Comparison of ENCODE assay signal across 18 cellular contexts in the genomic region with DNA sequence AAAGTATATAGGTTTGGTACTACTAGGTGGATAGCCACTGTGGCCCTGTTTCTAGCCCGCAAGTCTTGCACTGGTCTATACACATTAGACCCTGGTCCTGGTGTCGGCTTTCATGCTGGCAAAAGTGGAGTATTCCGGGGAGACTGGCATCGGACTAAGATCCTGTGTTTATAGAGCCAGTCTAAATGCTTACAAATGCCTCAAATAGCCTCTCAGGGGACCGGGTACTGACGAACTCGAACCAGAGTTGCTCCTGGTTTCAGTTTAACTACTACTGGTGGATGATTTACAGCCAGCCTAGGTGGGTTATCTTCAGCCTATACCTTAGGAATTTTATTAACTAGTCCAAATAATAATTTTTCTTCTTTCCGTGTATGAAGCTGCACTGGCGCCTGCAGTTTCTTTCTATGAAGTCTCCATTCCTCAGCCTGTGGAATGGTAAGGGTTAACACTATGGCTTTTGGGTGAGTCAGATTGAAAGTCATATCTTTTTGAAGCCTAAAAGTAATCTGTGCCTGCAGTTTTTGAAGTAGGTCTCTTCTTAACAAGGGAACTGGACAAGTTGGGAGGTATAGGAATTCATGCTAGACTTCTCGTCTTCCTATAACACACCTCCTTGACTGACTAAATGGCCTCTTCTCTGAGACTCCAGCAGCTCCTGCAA. TPM values are rescaled to one million over a fixed set of nuclear protein-coding genes. Genes with fewer than 3 reads are reported as not detected.
DNase-seq lines count a peak whose midpoint lies in the region; ATAC-seq and TF ChIP-seq lines count a peak whose summit lies in the region.
"Had no signal": no experiment of that assay in that cellular context is flagged by ENCODE, and none has a peak within 500 bp of the region (broad histone marks: within the 10 kb centered on the region; RNA-seq: fewer than 3 reads in every experiment).

No MANE protein-coding gene starts in this region.

- no peaks in the 10 kb centered on the region for H3K27me3 Mint-ChIP-seq in Calu3 (ENCODE audit: unreplicated experiment)
- H3K27me3 Mint-ChIP-seq in mesothelial cell of epicardium (ENCODE audit: low read depth) = no peaks in the 10 kb centered on the region

- H3K27ac Mint-ChIP-seq in Calu3 (ENCODE audit: unreplicated experiment) (peak overlapping the region; percentile 39), mesothelial cell of epicardium (no peak overlapping the region)

- no peaks in the 10 kb centered on the region for H3K9me3 Mint-ChIP-seq in Calu3 (ENCODE audit: low read depth, unreplicated experiment)
- H3K9me3 Mint-ChIP-seq in mesothelial cell of epicardium = peaks cover 76% of the 10 kb centered on the region

- no TSS peak for BruUV-seq in Calu3 (replicated peaks; lab: Mats Ljungman, UMichigan)

- H3K36me3 Mint-ChIP-seq in Calu3 (ENCODE audit: insufficient read depth, unreplicated experiment) (peaks cover 15% of the 10 kb centered on the region), mesothelial cell of epicardium (peaks cover 2% of the 10 kb centered on the region)
- H3K36me3 Mint-ChIP-seq: CD14-positive monocyte had no signal

- no peak for ATAC-seq in GM21723 (IDR thresholded peaks at IDR 0.05; ENCODE audit: unreplicated experiment)
- ATAC-seq: HepG2, Right ventricle myocardium inferior had no signal

- intact Hi-C loops in Calu3 (cut with micrococcal nuclease; ENCODE audit: unreplicated experiment) = loop anchor here (10.0 kb wide), 1 partner anchor 165 kb away; no protein-coding TSS in a partner anchor

- H3K4me3 Mint-ChIP-seq in Calu3 (ENCODE audit: low read depth, unreplicated experiment) (peak overlapping the region; percentile 35), mesothelial cell of epicardium (no peak overlapping the region)
- H3K4me3 Mint-ChIP-seq: CD14-positive monocyte had no signal

- peak; percentile 7 for DNase-seq in Calu3
- peak; percentile 19 for DNase-seq in MV-4-11 (lab: John Stamatoyannopoulos, UW)
- DNase-seq in fibroblast of gingiva (ENCODE audit: low read depth) = peak; percentile 43
- DNase-seq in stromal cell of bone marrow (ENCODE audit: low read depth) = peak; percentile 34
- no peak for DNase-seq in retina
- no peak for DNase-seq in mesothelial cell of epicardium (ENCODE audit: low spot score in 2 of 2, unreplicated experiment in 2 of 2)
- DNase-seq: DMS53, MG63, NCI-H1092 treated with DMSO at 0.1 percent for 48 hours, NCI-H2081 treated with DMSO at 0.1 percent for 48 hours, NCI-H510A treated with DMSO at 0.1 percent for 48 hours, Peyer's patch had no signal

- H3K4me1 Mint-ChIP-seq in Calu3 (ENCODE audit: low read depth, unreplicated experiment) (peaks cover 30% of the 10 kb centered on the region), mesothelial cell of epicardium (no peaks in the 10 kb centered on the region)

- CTCF ChIA-PET in Calu3 (lab: Charles Lee) = interaction anchor here (0.7 kb wide), 1 partner anchor 41 kb away, joined by 3 read pairs; no protein-coding TSS in a partner anchor

- no peak for TF ChIP-seq CTCF in Calu3 (IDR thresholded peaks at IDR 0.05; ENCODE audit: unreplicated experiment)
- TF ChIP-seq CTCF in mesothelial cell of epicardium (IDR thresholded peaks at IDR 0.05; ENCODE audit: unreplicated experiment) = no peak

RNA-seq across cellular contexts. Expression of a gene that starts 51.3 kb away (rescaled TPM):
- total RNA-seq in Calu3 (2022) (not detected in 2 replicates), mesothelial cell of epicardium (not detected in 3 replicates)
- total RNA-seq: A673, H1, HepG2, Peyer's patch, Right ventricle myocardium inferior had no signal

Comparison
In these comparisons a context has a peak if more than half of its experiments do, and no peak if none do; other contexts are left out.
1. DNase-seq: peak in Calu3 (single experiment), MV-4-11 (single experiment), fibroblast of gingiva (single experiment) and stromal cell of bone marrow (single experiment); none in retina (single experiment) and mesothelial cell of epicardium (0 of 2).